ENCODE assay signal across 7 cellular contexts in the genomic region with DNA sequence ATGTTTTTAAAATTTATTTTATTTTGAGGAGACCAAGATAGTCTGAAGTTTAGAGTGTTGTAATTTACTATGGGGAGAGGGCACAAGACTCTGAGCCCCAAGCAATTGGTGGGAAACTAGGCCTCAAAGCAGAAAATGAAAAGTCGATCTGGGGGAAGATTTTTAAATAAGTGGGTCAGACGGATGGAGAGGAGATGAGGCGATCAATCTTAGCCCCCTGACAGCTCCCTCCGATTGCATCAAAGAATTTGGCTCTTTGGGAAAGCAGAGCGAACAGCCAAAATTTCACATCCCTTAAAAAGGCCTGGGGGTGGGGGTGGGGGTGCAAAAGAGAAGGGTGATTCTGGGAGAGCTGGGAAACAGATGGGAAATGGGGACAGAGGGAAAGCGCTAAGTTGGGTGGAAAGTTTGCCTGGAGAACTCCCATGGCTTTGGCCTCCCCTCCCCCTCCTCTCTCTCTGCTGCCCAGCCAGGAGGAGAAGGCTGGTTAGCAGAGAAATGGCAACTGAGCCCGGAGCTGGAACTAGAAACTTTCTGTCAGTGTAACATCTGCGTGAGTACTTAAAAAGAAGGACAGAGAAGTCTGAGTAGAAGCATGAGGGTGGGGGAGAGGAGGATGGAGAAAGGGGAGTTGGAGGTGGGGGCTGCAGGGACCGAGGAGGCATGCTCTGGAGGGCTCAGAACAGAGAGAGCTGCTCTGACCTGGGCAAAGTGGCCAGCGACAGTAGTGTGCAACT. TPM values are rescaled to one million over a fixed set of nuclear protein-coding genes. Genes with fewer than 3 reads are reported as not detected.
A peak's percentile ranks its signal among the peaks of the same experiment; 100 is the strongest.
DNase-seq lines count a peak whose midpoint lies in the region; ATAC-seq and TF ChIP-seq lines count a peak whose summit lies in the region.
"Had no signal": no experiment of that assay in that cellular context is flagged by ENCODE, and none has a peak within 500 bp of the region (broad histone marks: within the 10 kb centered on the region; RNA-seq: fewer than 3 reads in every experiment).

No MANE protein-coding gene starts in this region.

- TF ChIP-seq CTCF in fibroblast of the aortic adventitia (IDR thresholded peaks at IDR 0.05; ENCODE audit: insufficient read depth, low read length) (no peak), thyroid gland (IDR thresholded peaks at IDR 0.05) (no peak)

- TF ChIP-seq POLR2A in thyroid gland (IDR thresholded peaks at IDR 0.05), result no peak

- H3K4me3 ChIP-seq in fibroblast of the aortic adventitia (ENCODE audit: low read depth, low read length) (peak overlapping the region; percentile 53), thyroid gland (replicated peaks in 1 of 3) (no peak overlapping the region)
- H3K4me3 ChIP-seq: BLaER1 had no signal

- H3K9me3 Mint-ChIP-seq in activated naive CD4-positive, alpha-beta T cell treated with anti-CD3 and anti-CD28 coated beads for 36 hours, result no peaks in the 10 kb centered on the region

- H3K27ac Mint-ChIP-seq in activated naive CD4-positive, alpha-beta T cell treated with anti-CD3 and anti-CD28 coated beads for 36 hours, result peak overlapping the region; percentile 79

- peaks cover 44% of the 10 kb centered on the region for H3K4me1 Mint-ChIP-seq in activated naive CD4-positive, alpha-beta T cell treated with anti-CD3 and anti-CD28 coated beads for 36 hours (ENCODE audit: low read depth)

- peaks cover 14% of the 10 kb centered on the region for H3K36me3 Mint-ChIP-seq in activated naive CD4-positive, alpha-beta T cell treated with anti-CD3 and anti-CD28 coated beads for 36 hours (ENCODE audit: low read depth)

- CTCF ChIA-PET in activated naive CD4-positive, alpha-beta T cell treated with anti-CD3 and anti-CD28 coated beads for 36 hours (lab: Charles Lee), result interaction anchor here (0.6 to 1.3 kb wide), 5 partner anchors 11 to 447 kb away, joined by 3 to 7 read pairs (median 4); partner anchors contain the start of gene HOXB5

- WGBS in thyroid gland, 2 donors, result 25 to 26% methylated on average over 10 of the region's 10 CpGs

- no peaks in the 10 kb centered on the region for H3K9me3 ChIP-seq in thyroid gland

- peak overlapping the region; percentile 43 to 78 (median 44) for H3K27ac ChIP-seq in thyroid gland
- H3K27ac ChIP-seq: BLaER1 had no signal

- peaks cover 9% of the 10 kb centered on the region for H3K27me3 Mint-ChIP-seq in activated naive CD4-positive, alpha-beta T cell treated with anti-CD3 and anti-CD28 coated beads for 36 hours (ENCODE audit: low read depth)

- ATAC-seq in GM19467 (IDR thresholded peaks at IDR 0.05; ENCODE audit: unreplicated experiment), result no peak

- H3K36me3 ChIP-seq in thyroid gland, result no peaks in the 10 kb centered on the region
- H3K36me3 ChIP-seq: BLaER1 had no signal

- H3K4me1 ChIP-seq in thyroid gland, result no peaks in the 10 kb centered on the region
- H3K4me1 ChIP-seq: BLaER1 had no signal

- peak overlapping the region; percentile 55 for H3K4me3 Mint-ChIP-seq in activated naive CD4-positive, alpha-beta T cell treated with anti-CD3 and anti-CD28 coated beads for 36 hours

- H3K27me3 ChIP-seq in thyroid gland, result peaks cover 59% of the 10 kb centered on the region

- no peak for DNase-seq in activated naive CD4-positive, alpha-beta T cell treated with anti-CD3 and anti-CD28 coated beads for 36 hours
- DNase-seq in activated naive CD4-positive, alpha-beta T cell treated with Interleukin-2 at 50 U/mL for 16 hours, result no peak
- DNase-seq in fibroblast of the aortic adventitia (ENCODE audit: low read depth), result peak; percentile 64
- no peak for DNase-seq in thyroid gland
- no peak for DNase-seq in SKM-1 (lab: John Stamatoyannopoulos, UW; ENCODE audit: unreplicated experiment)

- intact Hi-C loops in activated naive CD4-positive, alpha-beta T cell treated with anti-CD3 and anti-CD28 coated beads for 36 hours (cut with micrococcal nuclease), result no loop called here
- intact Hi-C loops in thyroid gland (cut with DNase I), result no loop called here

RNA-seq across cellular contexts. Expression of gene HOXB2, which starts 1.4 kb away (rescaled TPM):
- total RNA-seq in activated naive CD4-positive, alpha-beta T cell treated with anti-CD3 and anti-CD28 coated beads for 36 hours, result 10 to 100 TPM; 15.6 to 18.2 TPM
- total RNA-seq in fibroblast of the aortic adventitia (ENCODE audit: low replicate concordance) (1.5 and 9.0 TPM in 2 replicates), thyroid gland (1 to 10 TPM; 2.6 to 9.4 (median 5.2) TPM)

RNA-seq across cellular contexts. Expression of gene HOXB1, which starts 15.5 kb away (rescaled TPM):
- not detected for total RNA-seq in activated naive CD4-positive, alpha-beta T cell treated with anti-CD3 and anti-CD28 coated beads for 36 hours
- total RNA-seq in fibroblast of the aortic adventitia (ENCODE audit: low replicate concordance) (not detected in 2 replicates), thyroid gland (not detected)

RNA-seq across cellular contexts. Expression of gene HOXB4, which starts 31.8 kb away (rescaled TPM):
- 1 to 10 TPM; 2.3 to 2.5 TPM for total RNA-seq in activated naive CD4-positive, alpha-beta T cell treated with anti-CD3 and anti-CD28 coated beads for 36 hours
- 3.8 and 7.0 TPM in 2 replicates for total RNA-seq in fibroblast of the aortic adventitia (ENCODE audit: low replicate concordance)
- total RNA-seq in thyroid gland, result 1 to 10 TPM in 1 of 4 donors, under 1 TPM in 3; 0.67 to 1.2 (median 0.80) TPM

RNA-seq across cellular contexts. Expression of gene HOXB3, which starts 43.7 kb away (rescaled TPM):
- total RNA-seq in activated naive CD4-positive, alpha-beta T cell treated with anti-CD3 and anti-CD28 coated beads for 36 hours, result 1 to 10 TPM; 2.0 TPM
- total RNA-seq in fibroblast of the aortic adventitia (ENCODE audit: low replicate concordance), result 9.7 and 14.2 TPM in 2 replicates
- total RNA-seq in thyroid gland, result 1 to 10 TPM; 1.5 to 6.7 (median 4.3) TPM

RNA-seq across cellular contexts. Expression of gene HOXB5, which starts 47.2 kb away (rescaled TPM):
- not detected for total RNA-seq in activated naive CD4-positive, alpha-beta T cell treated with anti-CD3 and anti-CD28 coated beads for 36 hours
- total RNA-seq in fibroblast of the aortic adventitia (ENCODE audit: low replicate concordance), result 0.27 and 0.57 TPM in 2 replicates
- 1 to 10 TPM in 1 of 4 donors, under 1 TPM in 2, not detected in 1; 0.11 to 1.6 (median 0.49) TPM for total RNA-seq in thyroid gland
